ENCODE assay signal across 13 cellular contexts in genomic region chr5:102294996-102295395, GRCh38. TPM values are rescaled to one million over a fixed set of nuclear protein-coding genes. Genes with fewer than 3 reads are reported as not detected.
DNase-seq lines count a peak whose midpoint lies in the region; ATAC-seq and FAIRE-seq lines count a peak whose summit lies in the region.
"Had no signal": no experiment of that assay in that cellular context is flagged by ENCODE, and none has a peak within 500 bp of the region (broad histone marks: within the 10 kb centered on the region; RNA-seq: fewer than 3 reads in every experiment).

No MANE protein-coding gene starts in this region.

- peak overlapping the region; percentile 70 for H3K4me3 Mint-ChIP-seq in activated CD8-positive, alpha-beta memory T cell treated with anti-CD3 and anti-CD28 coated beads, Interleukin-2, amount 10 ng/mL, durations not matched to agents 7 days and 5 days
- H3K4me3 Mint-ChIP-seq in stimulated activated naive B cell treated with anti-CD40 and anti-IgM and Interleukin-4, amounts not matched to agents 10 μg/mL and 1 μg/mL and 100 μg/mL, for 72 hours = peak overlapping the region; percentile 83 to 91

- H3K36me3 ChIP-seq in iPS-18a (ENCODE audit: control insufficient read depth, low read depth, low read length) (no peaks in the 10 kb centered on the region), small intestine (ENCODE audit: control insufficient read depth in 2 of 2, insufficient read depth in 2 of 2, low read length in 2 of 2) (no peaks in the 10 kb centered on the region)

- peak overlapping the region; percentile 91 for H3K4me3 ChIP-seq in iPS-18a (ENCODE audit: low read length)
- no peak overlapping the region for H3K4me3 ChIP-seq in small intestine (ENCODE audit: low read depth in 1 of 2, low read length in 2 of 2)

- H3K27me3 Mint-ChIP-seq in activated CD8-positive, alpha-beta memory T cell treated with anti-CD3 and anti-CD28 coated beads, Interleukin-2, amount 10 ng/mL, durations not matched to agents 7 days and 5 days = peaks cover 15% of the 10 kb centered on the region
- peaks cover 0 to 11% of the 10 kb centered on the region in 2 donors for H3K27me3 Mint-ChIP-seq in stimulated activated naive B cell treated with anti-CD40 and anti-IgM and Interleukin-4, amounts not matched to agents 10 μg/mL and 1 μg/mL and 100 μg/mL, for 72 hours

- no peaks in the 10 kb centered on the region for H3K9me3 Mint-ChIP-seq in activated CD8-positive, alpha-beta memory T cell treated with anti-CD3 and anti-CD28 coated beads, Interleukin-2, amount 10 ng/mL, durations not matched to agents 7 days and 5 days (ENCODE audit: low read depth)
- H3K9me3 Mint-ChIP-seq in stimulated activated naive B cell treated with anti-CD40 and anti-IgM and Interleukin-4, amounts not matched to agents 10 μg/mL and 1 μg/mL and 100 μg/mL, for 72 hours = no peaks in the 10 kb centered on the region
- H3K9me3 Mint-ChIP-seq: stimulated activated naive CD8-positive, alpha-beta T cell treated with anti-CD3 and anti-CD28 coated beads, Interleukin-15, amount 100 ng/mL, for 72 hours had no signal

- H3K9ac ChIP-seq in iPS-18a (ENCODE audit: low read length) = peak overlapping the region; percentile 54

- CTCF ChIA-PET in activated CD8-positive, alpha-beta memory T cell treated with anti-CD3 and anti-CD28 coated beads, Interleukin-2, amount 10 ng/mL, durations not matched to agents 7 days and 5 days (lab: Charles Lee) = interaction anchor here (0.9 to 2.0 kb wide), 3 partner anchors 8 to 352 kb away, joined by 3 to 9 read pairs (median 5); no protein-coding TSS in a partner anchor

- H3K4me1 Mint-ChIP-seq in activated CD8-positive, alpha-beta memory T cell treated with anti-CD3 and anti-CD28 coated beads, Interleukin-2, amount 10 ng/mL, durations not matched to agents 7 days and 5 days = peaks cover 21% of the 10 kb centered on the region
- peaks cover 16 to 30% of the 10 kb centered on the region in 2 donors for H3K4me1 Mint-ChIP-seq in stimulated activated naive B cell treated with anti-CD40 and anti-IgM and Interleukin-4, amounts not matched to agents 10 μg/mL and 1 μg/mL and 100 μg/mL, for 72 hours

- H3K27ac ChIP-seq in iPS-18a (ENCODE audit: low read length) (peak overlapping the region; percentile 30), small intestine (ENCODE audit: low read depth in 1 of 2, low read length in 1 of 2) (no peak overlapping the region)

- WGBS in small intestine, 3 donors = 28 to 52% (median 48%) methylated on average over 3 of the region's 3 CpGs

- peaks cover 18% of the 10 kb centered on the region for H3K27me3 ChIP-seq in iPS-18a (ENCODE audit: control insufficient read depth, insufficient read depth, low read length)
- H3K27me3 ChIP-seq in small intestine (ENCODE audit: control insufficient read depth in 2 of 2, insufficient read depth in 2 of 2, low read length in 2 of 2) = peaks cover 0 to 3% of the 10 kb centered on the region in 2 donors

- no peak for DNase-seq in activated CD8-positive, alpha-beta memory T cell treated with anti-CD3 and anti-CD28 coated beads, Interleukin-2, amount 10 ng/mL, durations not matched to agents 7 days and 5 days
- DNase-seq in activated CD8-positive, alpha-beta memory T cell treated with anti-CD3 and anti-CD28 coated beads, Interleukin-2, amount 50 U/mL, for 4 hours = no peak
- DNase-seq in SKM-1 (lab: John Stamatoyannopoulos, UW; ENCODE audit: unreplicated experiment) (peak; percentile 39), small intestine (no peak)
- no peak for DNase-seq in stimulated activated naive B cell treated with anti-CD40 and anti-IgM and Interleukin-4, amounts not matched to agents 10 μg/mL and 1 μg/mL and 100 μg/mL, for 72 hours
- DNase-seq in activated CD4-positive, CD25-positive, alpha-beta regulatory T cell (lab: John Stamatoyannopoulos, UW) = no peak
- DNase-seq: left cardiac atrium; NCI-H2029 treated with DMSO at 0.1 percent for 48 hours; stimulated activated naive CD8-positive, alpha-beta T cell treated with anti-CD3 and anti-CD28 coated beads, Interleukin-15, amount 100 ng/mL, for 72 hours had no signal

- no peak for ATAC-seq in activated CD8-positive, alpha-beta memory T cell treated with anti-CD3 and anti-CD28 coated beads, Interleukin-2, amount 10 ng/mL, durations not matched to agents 7 days and 5 days
- no peak for ATAC-seq in stimulated activated naive B cell treated with anti-CD40 and anti-IgM and Interleukin-4, amounts not matched to agents 10 μg/mL and 1 μg/mL and 100 μg/mL, for 72 hours (replicated peaks)
- ATAC-seq in GM19452 (IDR thresholded peaks at IDR 0.05; ENCODE audit: unreplicated experiment) = no peak
- ATAC-seq: HCT116 had no signal

- H3K9me3 ChIP-seq in iPS-18a (ENCODE audit: control insufficient read depth, low read depth, low read length) (no peaks in the 10 kb centered on the region), small intestine (ENCODE audit: control insufficient read depth, low read depth) (no peaks in the 10 kb centered on the region)

- H3K27ac Mint-ChIP-seq in activated CD8-positive, alpha-beta memory T cell treated with anti-CD3 and anti-CD28 coated beads, Interleukin-2, amount 10 ng/mL, durations not matched to agents 7 days and 5 days = no peak overlapping the region
- H3K27ac Mint-ChIP-seq in stimulated activated naive B cell treated with anti-CD40 and anti-IgM and Interleukin-4, amounts not matched to agents 10 μg/mL and 1 μg/mL and 100 μg/mL, for 72 hours = no peak overlapping the region
- H3K27ac Mint-ChIP-seq: stimulated activated naive CD8-positive, alpha-beta T cell treated with anti-CD3 and anti-CD28 coated beads, Interleukin-15, amount 100 ng/mL, for 72 hours had no signal

- no peak for FAIRE-seq in small intestine (lab: Jason Lieb, UNC)

- no peaks in the 10 kb centered on the region for H3K36me3 Mint-ChIP-seq in activated CD8-positive, alpha-beta memory T cell treated with anti-CD3 and anti-CD28 coated beads, Interleukin-2, amount 10 ng/mL, durations not matched to agents 7 days and 5 days
- no peaks in the 10 kb centered on the region for H3K36me3 Mint-ChIP-seq in stimulated activated naive B cell treated with anti-CD40 and anti-IgM and Interleukin-4, amounts not matched to agents 10 μg/mL and 1 μg/mL and 100 μg/mL, for 72 hours

- H3K4me1 ChIP-seq in iPS-18a (ENCODE audit: control insufficient read depth, low read depth, low read length) (peaks cover 11% of the 10 kb centered on the region), small intestine (ENCODE audit: control insufficient read depth in 2 of 2, insufficient read depth in 1 of 2, low read depth in 1 of 2, low read length in 1 of 2) (peaks cover 0 to 4% of the 10 kb centered on the region in 2 donors)

RNA-seq across cellular contexts. Expression of gene SLCO4C1, which starts 1.1 kb away (rescaled TPM):
- total RNA-seq in activated CD8-positive, alpha-beta memory T cell treated with anti-CD3 and anti-CD28 coated beads, Interleukin-2, amount 10 ng/mL, durations not matched to agents 7 days and 5 days = under 1 TPM; 0.35 to 0.55 TPM
- polyA plus RNA-seq in small intestine = under 1 TPM in 1 of 3 donors, not detected in 2; 0.48 TPM
- polyA plus RNA-seq: BJ had no signal
